In the genomic region with DNA sequence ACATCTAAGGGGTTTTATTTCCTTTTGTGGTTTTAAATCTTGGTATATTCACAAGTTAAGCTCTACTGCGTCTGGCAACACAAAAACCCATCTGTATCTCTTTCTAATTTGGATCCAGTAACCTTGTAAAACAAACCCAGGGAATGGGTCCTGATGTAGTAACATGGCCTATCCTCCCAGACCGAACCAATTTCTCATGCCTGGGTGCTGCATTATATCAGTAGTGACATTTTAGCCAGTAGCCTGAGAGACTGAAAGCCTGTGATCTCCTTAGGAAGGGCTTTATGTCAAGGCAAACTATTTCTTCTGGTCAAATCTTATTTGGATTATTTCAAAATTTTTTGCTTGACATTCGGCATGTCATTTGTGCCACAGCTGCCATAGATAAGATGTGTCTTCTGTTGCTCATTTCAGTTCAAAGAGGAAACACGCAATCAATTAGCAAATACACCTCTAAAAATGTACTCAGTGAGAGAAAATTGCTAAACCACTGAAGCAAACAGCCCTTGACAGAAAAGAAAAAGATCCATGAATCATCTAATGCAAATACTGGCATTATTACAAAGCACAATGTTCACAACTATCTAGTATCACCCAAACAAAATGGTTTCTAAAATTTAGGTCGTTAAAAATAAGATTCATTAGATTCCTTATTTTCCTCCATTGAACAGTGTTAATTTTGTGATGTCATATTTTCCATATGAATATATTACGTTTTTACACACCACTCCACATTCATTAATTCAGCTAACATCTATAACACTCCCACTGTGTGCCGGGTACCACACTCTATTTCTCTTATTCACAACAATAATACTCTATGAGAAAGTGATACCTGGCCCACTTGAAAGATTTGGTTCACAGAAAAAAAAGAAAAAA, we compare ENCODE assay signal across 12 cellular contexts. TPM values are rescaled to one million over a fixed set of nuclear protein-coding genes. Genes with fewer than 3 reads are reported as not detected.
A peak's percentile ranks its signal among the peaks of the same experiment; 100 is the strongest.
DNase-seq lines count a peak whose midpoint lies in the region; ATAC-seq and TF ChIP-seq lines count a peak whose summit lies in the region.
"Had no signal": no experiment of that assay in that cellular context is flagged by ENCODE, and none has a peak within 500 bp of the region (broad histone marks: within the 10 kb centered on the region; RNA-seq: fewer than 3 reads in every experiment).

No MANE protein-coding gene starts in this region.

- H3K27ac ChIP-seq in BLaER1: no peak overlapping the region
- no peak overlapping the region for H3K27ac ChIP-seq in mesenchymal stem cell (ENCODE audit: low read length, poor library complexity, severe bottlenecking)

- H3K9ac ChIP-seq in BLaER1 (0 out of 2 replicates have a peak overlapping the region, but pooled peaks have one; percentile 1), mesenchymal stem cell (ENCODE audit: low read length) (peak overlapping the region; percentile 91)

- DNase-seq in HuH-7.5 (ENCODE audit: low spot score): peak; percentile 34
- peak; percentile 36 for DNase-seq in amniotic epithelial cell (ENCODE audit: low read depth)
- peak; percentile 22 for DNase-seq in mesenchymal stem cell
- DNase-seq in BE2C: no peak
- no peak for DNase-seq in HuH-7 (ENCODE audit: low spot score)
- DNase-seq in activated CD8-positive, alpha-beta T cell treated with anti-CD3 and anti-CD28 coated beads for 36 hours: no peak
- DNase-seq in stimulated activated effector memory CD8-positive, alpha-beta T cell treated with anti-CD3 and anti-CD28 coated beads, Interleukin-12 subunit alpha, Interleukin-12 subunit beta, amount 100 ng/mL, for 72 hours (ENCODE audit: low spot score in 2 of 2): no peak
- DNase-seq: activated effector memory CD4-positive, alpha-beta T cell treated with Interleukin-2 at 50 U/mL for 16 hours; NCI-H1105 treated with DMSO at 0.1 percent for 48 hours had no signal

- no peak overlapping the region for H3K23ac ChIP-seq in mesenchymal stem cell (ENCODE audit: low read length in 2 of 2)

- H4K20me1 ChIP-seq in BLaER1: peaks cover 85% of the 10 kb centered on the region

- H3K27me3 ChIP-seq in BLaER1 (no peaks in the 10 kb centered on the region), mesenchymal stem cell (ENCODE audit: control insufficient read depth in 1 of 2, insufficient read depth in 1 of 2, low read length in 2 of 2) (no peaks in the 10 kb centered on the region), BE2C (no peaks in the 10 kb centered on the region)

- H3K9me3 ChIP-seq in BLaER1 (no peaks in the 10 kb centered on the region), mesenchymal stem cell (ENCODE audit: control insufficient read depth, low read length) (no peaks in the 10 kb centered on the region), BE2C (no peaks in the 10 kb centered on the region)

- no peak overlapping the region for H2AK5ac ChIP-seq in mesenchymal stem cell (ENCODE audit: low read length, severe bottlenecking)

- TF ChIP-seq CTCF in BE2C (IDR thresholded peaks at IDR 0.05; ENCODE audit: low read depth, low read length): no peak
- TF ChIP-seq CTCF in activated CD8-positive, alpha-beta T cell treated with anti-CD3 and anti-CD28 coated beads for 36 hours (IDR thresholded peaks at IDR 0.05): no peak

- no peak overlapping the region for H2BK120ac ChIP-seq in mesenchymal stem cell (ENCODE audit: low read depth, low read length)

- H3K4me3 Mint-ChIP-seq in activated CD8-positive, alpha-beta T cell treated with anti-CD3 and anti-CD28 coated beads for 36 hours: no peak overlapping the region
- H3K4me3 Mint-ChIP-seq in stimulated activated effector memory CD8-positive, alpha-beta T cell treated with anti-CD3 and anti-CD28 coated beads, Interleukin-12 subunit alpha, Interleukin-12 subunit beta, amount 100 ng/mL, for 72 hours: no peak overlapping the region

- no peak overlapping the region for H2AFZ ChIP-seq in mesenchymal stem cell (ENCODE audit: low read depth, low read length)

- no peak overlapping the region for H4K8ac ChIP-seq in mesenchymal stem cell (ENCODE audit: low read length)

- H4K91ac ChIP-seq in mesenchymal stem cell (ENCODE audit: low read length): no peak overlapping the region

- no peaks in the 10 kb centered on the region for H3K79me1 ChIP-seq in mesenchymal stem cell (replicated peaks; ENCODE audit: low read length, poor library complexity, severe bottlenecking)

- WGBS in mesenchymal stem cell: 90% methylated on average over 6 of the region's 7 CpGs

- no peak overlapping the region for H3K14ac ChIP-seq in mesenchymal stem cell (ENCODE audit: low read length in 2 of 2)

- CTCF ChIA-PET in activated CD8-positive, alpha-beta T cell treated with anti-CD3 and anti-CD28 coated beads for 36 hours (lab: Charles Lee): interaction anchor here (1.4 to 17.5 kb wide), 3 partner anchors 8 to 73 kb away, joined by 5 to 349 read pairs (median 16); no protein-coding TSS in a partner anchor

- no peak overlapping the region for H3K4ac ChIP-seq in mesenchymal stem cell (ENCODE audit: low read depth in 1 of 2, low read length in 2 of 2)

- intact Hi-C loops in activated CD8-positive, alpha-beta T cell treated with anti-CD3 and anti-CD28 coated beads for 36 hours (cut with micrococcal nuclease): no loop called here

- H3K4me1 Mint-ChIP-seq in activated CD8-positive, alpha-beta T cell treated with anti-CD3 and anti-CD28 coated beads for 36 hours (ENCODE audit: low read depth): peaks cover 55% of the 10 kb centered on the region
- peaks cover 47% of the 10 kb centered on the region for H3K4me1 Mint-ChIP-seq in stimulated activated effector memory CD8-positive, alpha-beta T cell treated with anti-CD3 and anti-CD28 coated beads, Interleukin-12 subunit alpha, Interleukin-12 subunit beta, amount 100 ng/mL, for 72 hours

- no peaks in the 10 kb centered on the region for H3K9me3 Mint-ChIP-seq in activated CD8-positive, alpha-beta T cell treated with anti-CD3 and anti-CD28 coated beads for 36 hours
- no peaks in the 10 kb centered on the region for H3K9me3 Mint-ChIP-seq in stimulated activated effector memory CD8-positive, alpha-beta T cell treated with anti-CD3 and anti-CD28 coated beads, Interleukin-12 subunit alpha, Interleukin-12 subunit beta, amount 100 ng/mL, for 72 hours
- H3K9me3 Mint-ChIP-seq: nephron had no signal

- H3K27ac Mint-ChIP-seq in activated CD8-positive, alpha-beta T cell treated with anti-CD3 and anti-CD28 coated beads for 36 hours: no peak overlapping the region
- H3K27ac Mint-ChIP-seq in stimulated activated effector memory CD8-positive, alpha-beta T cell treated with anti-CD3 and anti-CD28 coated beads, Interleukin-12 subunit alpha, Interleukin-12 subunit beta, amount 100 ng/mL, for 72 hours: no peak overlapping the region

- H3K27me3 Mint-ChIP-seq in activated CD8-positive, alpha-beta T cell treated with anti-CD3 and anti-CD28 coated beads for 36 hours: no peaks in the 10 kb centered on the region

- H2BK15ac ChIP-seq in mesenchymal stem cell (ENCODE audit: low read depth, poor library complexity, severe bottlenecking): no peak overlapping the region

- peak overlapping the region in 1 of 2 experiments; percentile 11 for H3K18ac ChIP-seq in mesenchymal stem cell (ENCODE audit: low read depth in 1 of 2, low read length in 2 of 2)

- no peak for ATAC-seq in activated CD8-positive, alpha-beta T cell treated with anti-CD3 and anti-CD28 coated beads for 36 hours
- no peak for ATAC-seq in stimulated activated effector memory CD8-positive, alpha-beta T cell treated with anti-CD3 and anti-CD28 coated beads, Interleukin-12 subunit alpha, Interleukin-12 subunit beta, amount 100 ng/mL, for 72 hours
- ATAC-seq: esophagus mucosa had no signal

- no peak overlapping the region for H2BK5ac ChIP-seq in mesenchymal stem cell (ENCODE audit: low read depth, low read length, poor library complexity, severe bottlenecking)

- POLR2A ChIA-PET in activated CD8-positive, alpha-beta T cell treated with anti-CD3 and anti-CD28 coated beads for 36 hours (lab: Charles Lee): no interaction called here

- no peak overlapping the region for H3K4me3 ChIP-seq in BLaER1
- no peak overlapping the region for H3K4me3 ChIP-seq in mesenchymal stem cell (ENCODE audit: insufficient read depth in 1 of 2, low read depth in 1 of 2, low read length in 2 of 2)
- no peak overlapping the region for H3K4me3 ChIP-seq in BE2C (ENCODE audit: low read depth, low read length)

- H3K4me2 ChIP-seq in BLaER1: peak overlapping the region; percentile 96
- H3K4me2 ChIP-seq in mesenchymal stem cell (ENCODE audit: low read length, poor library complexity, severe bottlenecking): no peak overlapping the region

- H3K4me1 ChIP-seq in BLaER1: peaks cover 43% of the 10 kb centered on the region
- H3K4me1 ChIP-seq in mesenchymal stem cell (ENCODE audit: control insufficient read depth, insufficient read depth, low read depth, low read length): peaks cover 6% of the 10 kb centered on the region
- peaks cover 7% of the 10 kb centered on the region for H3K4me1 ChIP-seq in BE2C

- no peaks in the 10 kb centered on the region for H3K36me3 Mint-ChIP-seq in activated CD8-positive, alpha-beta T cell treated with anti-CD3 and anti-CD28 coated beads for 36 hours (ENCODE audit: low read depth)
- peaks cover 8% of the 10 kb centered on the region for H3K36me3 Mint-ChIP-seq in stimulated activated effector memory CD8-positive, alpha-beta T cell treated with anti-CD3 and anti-CD28 coated beads, Interleukin-12 subunit alpha, Interleukin-12 subunit beta, amount 100 ng/mL, for 72 hours

- H3K36me3 ChIP-seq in BLaER1 (no peaks in the 10 kb centered on the region), mesenchymal stem cell (ENCODE audit: control insufficient read depth in 1 of 2, insufficient read depth in 2 of 2, low read depth in 1 of 2, low read length in 2 of 2) (no peaks in the 10 kb centered on the region), BE2C (no peaks in the 10 kb centered on the region)

- no peak overlapping the region for H2BK12ac ChIP-seq in mesenchymal stem cell (ENCODE audit: low read length in 2 of 2)

RNA-seq across cellular contexts. Expression of gene NPTN, which starts 4.0 kb away (rescaled TPM):
- polyA plus RNA-seq in mesenchymal stem cell (2013, experiment 1 of 2): 177 TPM
- 174 TPM for polyA plus RNA-seq in mesenchymal stem cell (2013, experiment 2 of 2)
- polyA plus RNA-seq in BE2C (2012; ENCODE audit: insufficient read depth, insufficient read length, low read depth): 104 TPM
- 10 to 100 TPM; 27.4 to 33.6 TPM for total RNA-seq in activated CD8-positive, alpha-beta T cell treated with anti-CD3 and anti-CD28 coated beads for 36 hours

RNA-seq across cellular contexts. Expression of gene CD276, which starts 55.0 kb away (rescaled TPM):
- polyA plus RNA-seq in mesenchymal stem cell (2013, experiment 1 of 2): 490 TPM
- 486 TPM for polyA plus RNA-seq in mesenchymal stem cell (2013, experiment 2 of 2)
- polyA plus RNA-seq in BE2C (2012; ENCODE audit: insufficient read depth, insufficient read length, low read depth): 268 TPM
- total RNA-seq in activated CD8-positive, alpha-beta T cell treated with anti-CD3 and anti-CD28 coated beads for 36 hours: under 1 TPM; 0.31 to 0.45 TPM

Comparison
In these comparisons a context has a peak if more than half of its experiments do, and no peak if none do; other contexts are left out.
1. DNase-seq: peak in HuH-7.5 (single experiment), amniotic epithelial cell (single experiment) and mesenchymal stem cell (single experiment); none in BE2C (single experiment), HuH-7 (single experiment), activated CD8-positive, alpha-beta T cell treated with anti-CD3 and anti-CD28 coated beads for 36 hours (single experiment) and stimulated activated effector memory CD8-positive, alpha-beta T cell treated with anti-CD3 and anti-CD28 coated beads, Interleukin-12 subunit alpha, Interleukin-12 subunit beta, amount 100 ng/mL, for 72 hours (0 of 2).